ENCODE assay signal across 11 cellular contexts in the genomic region with DNA sequence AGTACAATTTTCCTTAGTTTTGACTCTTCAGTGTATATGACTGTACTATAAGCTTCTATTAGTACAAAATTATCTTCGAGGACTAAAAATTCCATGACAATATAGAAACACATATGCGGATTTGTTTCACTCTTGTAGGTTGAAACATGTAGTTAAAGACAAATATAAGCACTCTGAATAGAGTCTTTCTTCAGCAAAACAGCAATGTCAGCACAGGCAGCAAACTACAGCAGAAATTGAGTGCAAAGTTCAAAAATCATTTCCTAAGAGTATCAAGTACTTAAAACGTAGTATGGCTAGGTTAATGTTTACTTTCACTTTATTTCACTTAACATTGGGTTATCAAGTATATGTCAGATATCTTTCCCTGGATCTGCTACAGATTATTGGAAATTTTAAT.
"Had no signal": no experiment of that assay in that cellular context is flagged by ENCODE, and none has a peak within 500 bp of the region (broad histone marks: within the 10 kb centered on the region; RNA-seq: fewer than 3 reads in every experiment).

No MANE protein-coding gene starts in this region.

- H3K4me1 ChIP-seq: neural progenitor cell, parathyroid adenoma, vagina had no signal

- H3K27ac ChIP-seq: left ventricle myocardium inferior, neural progenitor cell, parathyroid adenoma, thyroid gland, vagina had no signal

- ATAC-seq: effector memory CD8-positive, alpha-beta T cell; WTC11 had no signal

- H2AFZ ChIP-seq: neural progenitor cell, parathyroid adenoma had no signal

- H3K27me3 ChIP-seq: neural progenitor cell, thyroid gland, vagina had no signal

- H3K9me3 ChIP-seq: thyroid gland, vagina had no signal

- DNase-seq: activated CD4-positive, alpha-beta T cell treated with anti-CD3 and anti-CD28 coated beads for 48 hours; activated naive CD4-positive, alpha-beta T cell; effector memory CD8-positive, alpha-beta T cell; glutamatergic neuron; left ventricle myocardium inferior; thyroid gland had no signal

- H3K36me3 ChIP-seq: left ventricle myocardium inferior, neural progenitor cell, thyroid gland, vagina had no signal

- H3K4me3 ChIP-seq: left ventricle myocardium inferior, neural progenitor cell, skin epidermis, thyroid gland, vagina had no signal

- H3K4me2 ChIP-seq: neural progenitor cell had no signal

- H3K9ac ChIP-seq: neural progenitor cell, parathyroid adenoma had no signal
